In the genomic region with DNA sequence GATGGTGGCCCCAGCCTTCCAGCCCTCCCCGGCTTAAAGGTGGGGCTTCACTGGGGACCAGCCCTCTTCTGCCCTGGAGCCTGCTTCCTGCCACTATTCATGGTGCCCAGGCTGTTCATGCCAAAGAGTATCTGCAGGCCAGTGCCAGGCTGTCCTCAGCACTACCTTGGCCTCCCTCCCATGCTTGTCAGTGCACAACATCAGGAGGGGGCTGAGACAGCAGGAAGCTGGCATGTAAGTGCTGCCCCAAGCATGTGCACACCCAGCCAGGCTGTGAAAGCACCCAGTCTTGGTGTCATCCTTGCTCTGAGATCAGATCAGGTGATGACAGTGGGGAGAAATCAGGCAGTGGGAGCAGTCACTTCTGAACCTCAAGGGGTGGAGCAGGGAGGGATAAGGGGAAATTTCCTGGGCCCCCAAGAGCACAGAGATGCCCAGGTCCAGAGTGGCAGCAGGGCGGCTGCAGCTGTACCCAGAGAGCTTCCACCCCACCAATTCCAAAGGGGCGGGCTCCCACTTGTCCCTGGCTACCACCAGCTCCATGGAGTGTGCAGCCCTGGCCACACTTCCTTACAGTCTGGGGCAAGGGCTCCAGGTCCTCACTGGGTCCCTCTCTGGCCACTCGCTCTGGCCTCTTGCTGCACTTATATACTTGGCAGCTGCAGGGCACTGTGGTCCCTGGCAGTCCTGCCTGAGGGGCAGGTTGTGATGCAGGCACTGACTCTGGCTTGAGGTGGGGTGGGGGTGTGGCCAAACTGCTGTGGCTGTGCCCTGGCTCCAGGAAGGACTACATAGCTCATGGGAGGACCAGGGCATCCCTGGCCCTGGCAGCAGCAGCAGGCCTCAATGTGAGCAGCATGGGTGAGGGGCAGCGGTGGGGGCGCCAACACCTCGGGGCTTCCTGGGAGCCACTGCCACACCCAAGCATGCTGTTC, we compare ENCODE assay signal across 2 cellular contexts.
TF ChIP-seq lines count a peak whose summit lies in the region.

No MANE protein-coding gene starts in this region.

TF ChIP-seq in H1, 55 proteins besides CTCF, POLR2A, EP300 and RAD21 (continues in another document):
- TF ChIP-seq, protein P1, sequence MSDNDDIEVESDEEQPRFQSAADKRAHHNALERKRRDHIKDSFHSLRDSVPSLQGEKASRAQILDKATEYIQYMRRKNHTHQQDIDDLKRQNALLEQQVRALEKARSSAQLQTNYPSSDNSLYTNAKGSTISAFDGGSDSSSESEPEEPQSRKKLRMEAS (IDR thresholded peaks at IDR 0.05), result no peak
- no peak for TF ChIP-seq FOSL1 (IDR thresholded peaks at IDR 0.05; ENCODE audit: insufficient read depth, low read depth, low read length)
- TF ChIP-seq, protein P2, sequence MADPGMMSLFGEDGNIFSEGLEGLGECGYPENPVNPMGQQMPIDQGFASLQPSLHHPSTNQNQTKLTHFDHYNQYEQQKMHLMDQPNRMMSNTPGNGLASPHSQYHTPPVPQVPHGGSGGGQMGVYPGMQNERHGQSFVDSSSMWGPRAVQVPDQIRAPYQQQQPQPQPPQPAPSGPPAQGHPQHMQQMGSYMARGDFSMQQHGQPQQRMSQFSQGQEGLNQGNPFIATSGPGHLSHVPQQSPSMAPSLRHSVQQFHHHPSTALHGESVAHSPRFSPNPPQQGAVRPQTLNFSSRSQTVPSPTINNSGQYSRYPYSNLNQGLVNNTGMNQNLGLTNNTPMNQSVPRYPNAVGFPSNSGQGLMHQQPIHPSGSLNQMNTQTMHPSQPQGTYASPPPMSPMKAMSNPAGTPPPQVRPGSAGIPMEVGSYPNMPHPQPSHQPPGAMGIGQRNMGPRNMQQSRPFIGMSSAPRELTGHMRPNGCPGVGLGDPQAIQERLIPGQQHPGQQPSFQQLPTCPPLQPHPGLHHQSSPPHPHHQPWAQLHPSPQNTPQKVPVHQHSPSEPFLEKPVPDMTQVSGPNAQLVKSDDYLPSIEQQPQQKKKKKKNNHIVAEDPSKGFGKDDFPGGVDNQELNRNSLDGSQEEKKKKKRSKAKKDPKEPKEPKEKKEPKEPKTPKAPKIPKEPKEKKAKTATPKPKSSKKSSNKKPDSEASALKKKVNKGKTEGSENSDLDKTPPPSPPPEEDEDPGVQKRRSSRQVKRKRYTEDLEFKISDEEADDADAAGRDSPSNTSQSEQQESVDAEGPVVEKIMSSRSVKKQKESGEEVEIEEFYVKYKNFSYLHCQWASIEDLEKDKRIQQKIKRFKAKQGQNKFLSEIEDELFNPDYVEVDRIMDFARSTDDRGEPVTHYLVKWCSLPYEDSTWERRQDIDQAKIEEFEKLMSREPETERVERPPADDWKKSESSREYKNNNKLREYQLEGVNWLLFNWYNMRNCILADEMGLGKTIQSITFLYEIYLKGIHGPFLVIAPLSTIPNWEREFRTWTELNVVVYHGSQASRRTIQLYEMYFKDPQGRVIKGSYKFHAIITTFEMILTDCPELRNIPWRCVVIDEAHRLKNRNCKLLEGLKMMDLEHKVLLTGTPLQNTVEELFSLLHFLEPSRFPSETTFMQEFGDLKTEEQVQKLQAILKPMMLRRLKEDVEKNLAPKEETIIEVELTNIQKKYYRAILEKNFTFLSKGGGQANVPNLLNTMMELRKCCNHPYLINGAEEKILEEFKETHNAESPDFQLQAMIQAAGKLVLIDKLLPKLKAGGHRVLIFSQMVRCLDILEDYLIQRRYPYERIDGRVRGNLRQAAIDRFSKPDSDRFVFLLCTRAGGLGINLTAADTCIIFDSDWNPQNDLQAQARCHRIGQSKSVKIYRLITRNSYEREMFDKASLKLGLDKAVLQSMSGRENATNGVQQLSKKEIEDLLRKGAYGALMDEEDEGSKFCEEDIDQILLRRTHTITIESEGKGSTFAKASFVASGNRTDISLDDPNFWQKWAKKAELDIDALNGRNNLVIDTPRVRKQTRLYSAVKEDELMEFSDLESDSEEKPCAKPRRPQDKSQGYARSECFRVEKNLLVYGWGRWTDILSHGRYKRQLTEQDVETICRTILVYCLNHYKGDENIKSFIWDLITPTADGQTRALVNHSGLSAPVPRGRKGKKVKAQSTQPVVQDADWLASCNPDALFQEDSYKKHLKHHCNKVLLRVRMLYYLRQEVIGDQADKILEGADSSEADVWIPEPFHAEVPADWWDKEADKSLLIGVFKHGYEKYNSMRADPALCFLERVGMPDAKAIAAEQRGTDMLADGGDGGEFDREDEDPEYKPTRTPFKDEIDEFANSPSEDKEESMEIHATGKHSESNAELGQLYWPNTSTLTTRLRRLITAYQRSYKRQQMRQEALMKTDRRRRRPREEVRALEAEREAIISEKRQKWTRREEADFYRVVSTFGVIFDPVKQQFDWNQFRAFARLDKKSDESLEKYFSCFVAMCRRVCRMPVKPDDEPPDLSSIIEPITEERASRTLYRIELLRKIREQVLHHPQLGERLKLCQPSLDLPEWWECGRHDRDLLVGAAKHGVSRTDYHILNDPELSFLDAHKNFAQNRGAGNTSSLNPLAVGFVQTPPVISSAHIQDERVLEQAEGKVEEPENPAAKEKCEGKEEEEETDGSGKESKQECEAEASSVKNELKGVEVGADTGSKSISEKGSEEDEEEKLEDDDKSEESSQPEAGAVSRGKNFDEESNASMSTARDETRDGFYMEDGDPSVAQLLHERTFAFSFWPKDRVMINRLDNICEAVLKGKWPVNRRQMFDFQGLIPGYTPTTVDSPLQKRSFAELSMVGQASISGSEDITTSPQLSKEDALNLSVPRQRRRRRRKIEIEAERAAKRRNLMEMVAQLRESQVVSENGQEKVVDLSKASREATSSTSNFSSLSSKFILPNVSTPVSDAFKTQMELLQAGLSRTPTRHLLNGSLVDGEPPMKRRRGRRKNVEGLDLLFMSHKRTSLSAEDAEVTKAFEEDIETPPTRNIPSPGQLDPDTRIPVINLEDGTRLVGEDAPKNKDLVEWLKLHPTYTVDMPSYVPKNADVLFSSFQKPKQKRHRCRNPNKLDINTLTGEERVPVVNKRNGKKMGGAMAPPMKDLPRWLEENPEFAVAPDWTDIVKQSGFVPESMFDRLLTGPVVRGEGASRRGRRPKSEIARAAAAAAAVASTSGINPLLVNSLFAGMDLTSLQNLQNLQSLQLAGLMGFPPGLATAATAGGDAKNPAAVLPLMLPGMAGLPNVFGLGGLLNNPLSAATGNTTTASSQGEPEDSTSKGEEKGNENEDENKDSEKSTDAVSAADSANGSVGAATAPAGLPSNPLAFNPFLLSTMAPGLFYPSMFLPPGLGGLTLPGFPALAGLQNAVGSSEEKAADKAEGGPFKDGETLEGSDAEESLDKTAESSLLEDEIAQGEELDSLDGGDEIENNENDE (IDR thresholded peaks at IDR 0.05; ENCODE audit: insufficient replicate concordance, low read length), result no peak
- TF ChIP-seq, protein P3, sequence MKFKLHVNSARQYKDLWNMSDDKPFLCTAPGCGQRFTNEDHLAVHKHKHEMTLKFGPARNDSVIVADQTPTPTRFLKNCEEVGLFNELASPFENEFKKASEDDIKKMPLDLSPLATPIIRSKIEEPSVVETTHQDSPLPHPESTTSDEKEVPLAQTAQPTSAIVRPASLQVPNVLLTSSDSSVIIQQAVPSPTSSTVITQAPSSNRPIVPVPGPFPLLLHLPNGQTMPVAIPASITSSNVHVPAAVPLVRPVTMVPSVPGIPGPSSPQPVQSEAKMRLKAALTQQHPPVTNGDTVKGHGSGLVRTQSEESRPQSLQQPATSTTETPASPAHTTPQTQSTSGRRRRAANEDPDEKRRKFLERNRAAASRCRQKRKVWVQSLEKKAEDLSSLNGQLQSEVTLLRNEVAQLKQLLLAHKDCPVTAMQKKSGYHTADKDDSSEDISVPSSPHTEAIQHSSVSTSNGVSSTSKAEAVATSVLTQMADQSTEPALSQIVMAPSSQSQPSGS (IDR thresholded peaks at IDR 0.05; ENCODE audit: low read length), result no peak
- TF ChIP-seq HDAC2 (IDR thresholded peaks at IDR 0.05; ENCODE audit: borderline replicate concordance in 1 of 2, low read depth in 2 of 2, low read length in 2 of 2), result no peak
- TF ChIP-seq SP1 (IDR thresholded peaks at IDR 0.05; ENCODE audit: low read depth, low read length), result no peak
- TF ChIP-seq ZNF274 (IDR thresholded peaks at IDR 0.05; ENCODE audit: borderline replicate concordance, extremely low read depth, low read length), result no peak
- no peak for TF ChIP-seq JUN (IDR thresholded peaks at IDR 0.05; ENCODE audit: low read depth, low read length)
- no peak for TF ChIP-seq CHD2 (IDR thresholded peaks at IDR 0.05; ENCODE audit: low read length)
- TF ChIP-seq TEAD4 (IDR thresholded peaks at IDR 0.05; ENCODE audit: low read depth, low read length), result no peak

TF ChIP-seq in SK-N-SH, 30 proteins besides CTCF, POLR2A, EP300 and RAD21:
- TF ChIP-seq FOSL2 (IDR thresholded peaks at IDR 0.05; ENCODE audit: borderline replicate concordance, low read depth) (no peak), RCOR1 (IDR thresholded peaks at IDR 0.05; ENCODE audit: low read length) (no peak), RFX5 (IDR thresholded peaks at IDR 0.05; ENCODE audit: low read length) (no peak), YY1 (IDR thresholded peaks at IDR 0.05; ENCODE audit: low read depth) (no peak), TCF12 (IDR thresholded peaks at IDR 0.05) (no peak), GATA2 (CRISPR knock-in tag; IDR thresholded peaks at IDR 0.05) (no peak), POLR2AphosphoS5 (IDR thresholded peaks at IDR 0.05; ENCODE audit: low read depth, low read length) (no peak), ELF1 (IDR thresholded peaks at IDR 0.05) (no peak), JUND (IDR thresholded peaks at IDR 0.05) (no peak), NFIC (IDR thresholded peaks at IDR 0.05; ENCODE audit: borderline replicate concordance) (no peak)
- TF ChIP-seq, protein P4, sequence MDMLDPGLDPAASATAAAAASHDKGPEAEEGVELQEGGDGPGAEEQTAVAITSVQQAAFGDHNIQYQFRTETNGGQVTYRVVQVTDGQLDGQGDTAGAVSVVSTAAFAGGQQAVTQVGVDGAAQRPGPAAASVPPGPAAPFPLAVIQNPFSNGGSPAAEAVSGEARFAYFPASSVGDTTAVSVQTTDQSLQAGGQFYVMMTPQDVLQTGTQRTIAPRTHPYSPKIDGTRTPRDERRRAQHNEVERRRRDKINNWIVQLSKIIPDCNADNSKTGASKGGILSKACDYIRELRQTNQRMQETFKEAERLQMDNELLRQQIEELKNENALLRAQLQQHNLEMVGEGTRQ (IDR thresholded peaks at IDR 0.05; ENCODE audit: borderline replicate concordance, low read depth, low read length), result no peak
TF ChIP-seq in SK-N-SH: peak in this region for 0.
